Comparison of ENCODE assay signal across 13 cellular contexts in the genomic region with DNA sequence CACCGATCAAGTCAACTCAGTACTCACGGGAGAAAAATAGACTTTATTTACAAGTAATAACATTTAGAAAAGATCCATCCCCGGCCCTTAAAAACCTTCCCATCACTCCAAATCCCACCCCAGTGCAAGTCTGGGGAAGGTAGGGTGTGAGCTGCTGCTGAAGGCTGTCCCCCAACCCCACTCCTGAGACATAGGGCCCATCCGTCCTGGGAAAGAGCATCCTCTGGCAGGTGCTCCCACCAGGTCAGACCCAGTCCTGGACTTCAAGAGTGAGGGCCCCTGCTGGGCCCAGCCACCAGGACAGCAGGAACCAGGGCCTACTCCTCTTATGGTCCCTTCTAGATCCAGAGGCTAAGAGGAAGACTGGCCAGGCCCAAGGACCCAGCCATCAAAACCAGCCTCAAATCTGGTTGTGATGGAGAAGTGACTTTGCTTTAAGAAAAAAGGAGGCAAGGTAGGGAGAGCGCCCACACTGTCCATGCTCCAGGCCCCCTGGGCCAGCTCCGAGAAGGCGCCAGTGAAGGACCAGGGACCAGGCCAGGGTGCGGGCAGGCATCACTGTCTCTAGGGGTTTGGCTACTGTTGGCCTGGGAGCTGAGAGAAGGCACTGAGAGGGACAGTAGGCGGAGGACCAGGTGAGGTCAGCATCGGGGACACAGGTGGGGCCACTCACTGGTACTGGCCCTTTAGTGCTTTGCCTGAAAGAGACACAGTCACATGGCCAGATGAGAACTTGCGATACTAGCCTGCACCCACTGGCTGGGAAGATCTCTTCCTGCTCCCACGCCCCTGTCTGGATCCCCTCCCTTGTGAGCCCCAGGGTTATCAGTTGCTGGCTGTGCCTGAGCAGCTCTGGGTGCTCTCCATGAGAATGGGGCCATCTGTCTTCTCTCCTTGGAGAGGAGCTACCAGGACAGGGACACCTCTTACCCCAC. TPM values are rescaled to one million over a fixed set of nuclear protein-coding genes. Genes with fewer than 3 reads are reported as not detected.
A peak's percentile ranks its signal among the peaks of the same experiment; 100 is the strongest.
DNase-seq lines count a peak whose midpoint lies in the region; ATAC-seq, FAIRE-seq and TF ChIP-seq lines count a peak whose summit lies in the region.
"Had no signal": no experiment of that assay in that cellular context is flagged by ENCODE, and none has a peak within 500 bp of the region (broad histone marks: within the 10 kb centered on the region; RNA-seq: fewer than 3 reads in every experiment).

No MANE protein-coding gene starts in this region.

- no peak overlapping the region; the same call in 1 of the 2 replicates for H4K8ac ChIP-seq in H1 (ENCODE audit: extremely low read depth, insufficient read depth, low read length)

- ATAC-seq in Panc1 (peak; percentile 5; the same call in 1 of the 2 replicates), omental fat pad (ENCODE audit: low FRiP score) (no peak), HG03135 (IDR thresholded peaks at IDR 0.05; ENCODE audit: unreplicated experiment) (no peak)
- ATAC-seq: CD8-positive, alpha-beta T cell; sciatic nerve had no signal

- H4K91ac ChIP-seq in H1 (replicated peaks; ENCODE audit: insufficient read length, low read length), result no peak overlapping the region

- H2BK5ac ChIP-seq in H1 (ENCODE audit: low read depth, low read length), result no peak overlapping the region

- no peak overlapping the region for H2AK5ac ChIP-seq in H1 (ENCODE audit: low read depth, low read length)

- BruUV-seq in Panc1 (replicated peaks; lab: Mats Ljungman, UMichigan), result TSS peak; percentile 93

- TF ChIP-seq EP300 in H1 (IDR thresholded peaks at IDR 0.05; ENCODE audit: borderline replicate concordance in 1 of 2, low read depth in 2 of 2, low read length in 2 of 2), result no peak

- CTCF ChIA-PET in Panc1 (lab: Charles Lee), result no interaction called here
- CTCF ChIA-PET in H1 (lab: Charles Lee; ENCODE audit: partially characterized antibody), result interaction anchor here (0.7 to 3.6 kb wide), 6 partner anchors 12 to 26 kb away, joined by 3 to 18 read pairs (median 8); no protein-coding TSS in a partner anchor

- H2BK12ac ChIP-seq in H1 (ENCODE audit: low read depth, low read length), result no peak overlapping the region

- H3K27ac ChIP-seq in Panc1 (ENCODE audit: low read length) (no peak overlapping the region), H1 (ENCODE audit: low read depth, low read length) (no peak overlapping the region)

- no peaks in the 10 kb centered on the region for H3K79me2 ChIP-seq in H1 (ENCODE audit: control insufficient read depth in 1 of 2, insufficient read depth in 2 of 2, low read length in 2 of 2)

- no peak overlapping the region for H2BK15ac ChIP-seq in H1 (ENCODE audit: low read length)

- no peak overlapping the region for H3K56ac ChIP-seq in H1 (replicated peaks; ENCODE audit: insufficient read length, low read depth, low read length)

- intact Hi-C loops in Panc1 (cut with micrococcal nuclease; ENCODE audit: unreplicated experiment), result no loop called here

- H3K9ac ChIP-seq in H1 (replicated peaks in 1 of 4; ENCODE audit: extremely low read depth in 1 of 4, low read depth in 3 of 4, low read length in 3 of 4), result no peak overlapping the region

- no peaks in the 10 kb centered on the region for H3K79me1 ChIP-seq in H1 (ENCODE audit: low read depth, low read length)

- in situ Hi-C loops in Panc1 (cut with HindIII; ENCODE audit: low pct_unique_long_range_greater_than_20kb, low sequenced_read_pairs), result no loop called here

- TF ChIP-seq CTCF in Panc1 (IDR thresholded peaks at IDR 0.05) (no peak), H1 (IDR thresholded peaks at IDR 0.05; ENCODE audit: control extremely low read depth in 1 of 3, insufficient read depth in 1 of 3, low read depth in 1 of 3, low read length in 3 of 3) (no peak), omental fat pad (IDR thresholded peaks at IDR 0.05) (no peak)

- H3K14ac ChIP-seq in H1 (ENCODE audit: insufficient read length), result no peak overlapping the region

- H3K4me1 ChIP-seq in Panc1 (ENCODE audit: control insufficient read depth, insufficient read depth, low read length) (0 out of 2 replicates have a peak, but pooled peaks cover 5% of the 10 kb centered on the region), H1 (replicated peaks in 1 of 4; ENCODE audit: control insufficient read depth in 3 of 4, insufficient read depth in 4 of 4, low read length in 3 of 4) (no peaks in the 10 kb centered on the region)

- no peak overlapping the region for H3K18ac ChIP-seq in H1 (ENCODE audit: extremely low read depth, low read length)

- POLR2A ChIA-PET in Panc1 (lab: Charles Lee), result no interaction called here
- POLR2A ChIA-PET in H1 (lab: Charles Lee; ENCODE audit: partially characterized antibody), result interaction anchor here (1.2 to 1.5 kb wide), 3 partner anchors 15 to 235 kb away, joined by 3 to 4 read pairs (median 4); no protein-coding TSS in a partner anchor

- no peak overlapping the region for H3K4me2 ChIP-seq in H1 (ENCODE audit: insufficient read depth in 1 of 2, low read depth in 2 of 2, low read length in 2 of 2)

- H2AFZ ChIP-seq in H1 (ENCODE audit: low read length), result no peak overlapping the region

- H3K4ac ChIP-seq in H1 (replicated peaks; ENCODE audit: insufficient read length, low read depth, low read length), result no peak overlapping the region

- H3K9me3 ChIP-seq in Panc1 (ENCODE audit: control insufficient read depth, insufficient read depth, low read depth, low read length) (no peaks in the 10 kb centered on the region), H1 (ENCODE audit: insufficient read depth in 2 of 2, low read depth in 1 of 2, low read length in 1 of 2) (no peaks in the 10 kb centered on the region)

- TF ChIP-seq RAD21 in H1 (IDR thresholded peaks at IDR 0.05 in 1 of 2, conservative IDR thresholded peaks at IDR 0.05 in 1 of 2; ENCODE audit: low read depth in 2 of 2, low read length in 2 of 2), result no peak

- peaks cover 20 to 28% of the 10 kb centered on the region in 2 experiments for H4K20me1 ChIP-seq in H1 (replicated peaks in 1 of 2; ENCODE audit: control insufficient read depth in 1 of 2, insufficient read depth in 2 of 2, low read length in 2 of 2)

- H2BK20ac ChIP-seq in H1 (ENCODE audit: low read length), result no peak overlapping the region

- H3K23ac ChIP-seq in H1 (ENCODE audit: insufficient read length), result no peak overlapping the region

- no peak overlapping the region for H3K4me3 ChIP-seq in Panc1 (ENCODE audit: low read depth in 2 of 2, low read length in 2 of 2)
- no peak overlapping the region for H3K4me3 ChIP-seq in H1 (ENCODE audit: extremely low read depth in 1 of 4, insufficient read depth in 2 of 4, low read depth in 3 of 4, low read length in 4 of 4)

- H3K27me3 ChIP-seq in Panc1 (ENCODE audit: control insufficient read depth, insufficient read depth, low read length), result no peaks in the 10 kb centered on the region
- no peaks in the 10 kb centered on the region for H3K27me3 ChIP-seq in H1 (replicated peaks in 1 of 4; ENCODE audit: control insufficient read depth in 3 of 4, extremely low read depth in 1 of 4, insufficient read depth in 3 of 4, low read length in 3 of 4)

- no peak overlapping the region for H4K5ac ChIP-seq in H1 (ENCODE audit: insufficient read length, low read depth, low read length)

- H3K23me2 ChIP-seq in H1 (ENCODE audit: low read depth, low read length), result no peaks in the 10 kb centered on the region

- FAIRE-seq in H1 (lab: Jason Lieb, UNC), result no peak
- FAIRE-seq: frontal cortex, G401.6 had no signal

- 92% methylated on average over 12 of the region's 12 CpGs; no CpG with 5 or more reads in 1 of the 2 experiments for WGBS in H1 (ENCODE audit: extremely low coverage in 1 of 2, insufficient coverage in 1 of 2, insufficient read length in 1 of 2, insufficient replicate concordance in 2 of 2, low coverage in 1 of 2, low lambda C conversion rate in 2 of 2, missing lambda C conversion rate in 1 of 2), 2 experiments

- DNase-seq in Panc1 (ENCODE audit: low read depth, low spot score) (no peak), H1 (ENCODE audit: low read depth in 1 of 2, low spot score in 2 of 2) (no peak), omental fat pad (ENCODE audit: low spot score) (peak; percentile 16), DMS153 treated with DMSO at 0.1 percent for 48 hours (lab: John Stamatoyannopoulos, UW; ENCODE audit: unreplicated experiment) (no peak), NCI-H1694 treated with DMSO at 0.1 percent for 48 hours (lab: John Stamatoyannopoulos, UW) (no peak)
- DNase-seq: CD8-positive, alpha-beta T cell; effector CD4-positive, alpha-beta T cell; NCI-H510A treated with DMSO at 0.1 percent for 48 hours had no signal

- TF ChIP-seq POLR2A in GM19193 (IDR thresholded peaks at IDR 0.05; ENCODE audit: extremely low read depth, insufficient read depth, insufficient read length) (peak; percentile 40), H1 (IDR thresholded peaks at IDR 0.05; ENCODE audit: control extremely low read depth in 1 of 2, low read depth in 2 of 2, low read length in 2 of 2) (peak; percentile 22 to 71)

- H3K36me3 ChIP-seq in Panc1 (ENCODE audit: control insufficient read depth, insufficient read depth, low read length) (peaks cover 10% of the 10 kb centered on the region), H1 (ENCODE audit: control insufficient read depth in 2 of 4, insufficient read depth in 4 of 4, low read length in 3 of 4) (peaks cover 36 to 66% (median 52%) of the 10 kb centered on the region in 4 experiments)

- no peak overlapping the region for H2BK120ac ChIP-seq in H1 (replicated peaks; ENCODE audit: low read depth, low read length)

TF ChIP-seq in H1, 55 proteins besides CTCF, POLR2A, EP300 and RAD21:
- TF ChIP-seq SAP30 (IDR thresholded peaks at IDR 0.05; ENCODE audit: insufficient read depth, insufficient replicate concordance, low read length) (no peak), POLR2AphosphoS5 (IDR thresholded peaks at IDR 0.05; ENCODE audit: low read depth, low read length) (peak; percentile 78), JUND (IDR thresholded peaks at IDR 0.05; ENCODE audit: low read length) (no peak)

RNA-seq across cellular contexts. Expression of gene IL18BP, which starts 4.4 kb away (rescaled TPM):
- total RNA-seq in Panc1 (2021; ENCODE audit: unreplicated experiment), result 18.2 TPM
- 7.9 TPM for polyA plus RNA-seq in Panc1 (2012; ENCODE audit: insufficient read length)
- total RNA-seq in H1 (2021; fragmentation: NEBNext Ultra II Directional; extraction: Animal tissue kit (Norgen Biotek cat#: 25700)), result 9.8 and 10.2 TPM in 2 replicates
- polyA plus RNA-seq in H1 (2011; rRNA removed), result 17.0 and 17.7 TPM in 2 replicates
- 14.3 TPM for polyA plus RNA-seq in H1 (2011; cell fraction: cytosol; rRNA removed)
- 55.3 TPM for polyA plus RNA-seq in H1 (2011; cell fraction: nucleus; rRNA removed)
- 9.0 to 11.1 TPM (median 10.1 TPM) in 4 replicates for polyA plus RNA-seq in H1 (2012, experiment 1 of 2)
- polyA plus RNA-seq in H1 (2012, experiment 2 of 2), result 3.4 TPM
- 10.6 TPM for polyA plus RNA-seq in H1 (2013, experiment 1 of 2)
- 8.3 TPM for polyA plus RNA-seq in H1 (2013, experiment 2 of 2)
- 8.5 and 10.7 TPM in 2 replicates for polyA minus RNA-seq in H1 (2011; rRNA and poly(A)+ RNA removed)
- 3.4 TPM for polyA minus RNA-seq in H1 (2011; cell fraction: cytosol; rRNA and poly(A)+ RNA removed)
- 18.8 TPM for polyA minus RNA-seq in H1 (2011; cell fraction: nucleus; rRNA and poly(A)+ RNA removed)
- 10 to 100 TPM in 2 of 4 donors, 1 to 10 TPM in 2; 4.1 to 16.7 (median 10.8) TPM for total RNA-seq in omental fat pad
